In the genomic region with DNA sequence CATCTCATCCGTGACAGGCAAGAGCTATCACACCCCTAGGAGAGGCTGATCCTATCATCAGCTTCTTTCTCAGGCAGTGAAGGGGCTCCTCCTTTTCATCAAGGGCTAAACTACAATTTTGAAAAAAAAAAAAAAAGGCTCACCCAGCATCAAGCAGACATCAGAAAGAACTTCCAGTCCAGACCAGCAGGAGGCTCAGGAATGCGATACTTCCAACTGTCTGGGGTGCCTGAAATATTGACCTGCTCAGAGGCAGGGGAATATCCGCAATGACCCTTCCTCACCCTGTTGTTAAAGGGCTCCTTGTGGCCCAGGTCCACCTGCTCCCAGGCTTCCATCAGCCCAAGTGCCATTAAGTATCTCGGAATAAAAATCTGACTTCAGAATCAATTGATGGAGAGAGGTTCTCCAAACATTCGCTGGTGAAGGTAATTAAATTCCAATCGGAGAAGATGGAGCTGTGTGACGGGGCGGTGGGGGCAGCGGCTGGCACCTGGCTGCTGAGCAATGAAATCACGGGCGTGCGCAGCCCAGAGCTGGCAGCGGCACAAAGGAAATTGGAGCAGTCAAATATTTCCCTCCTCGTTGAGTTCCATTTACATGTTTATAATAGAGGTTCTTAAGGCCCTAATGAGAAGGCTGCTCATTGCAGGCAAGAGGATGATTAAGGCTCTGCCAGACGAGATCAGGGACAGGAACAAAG, we compare ENCODE assay signal across 8 cellular contexts.
DNase-seq lines count a peak whose midpoint lies in the region; ATAC-seq and TF ChIP-seq lines count a peak whose summit lies in the region.

No MANE protein-coding gene starts in this region.

- H3K9me3 Mint-ChIP-seq in GM23338, result no peaks in the 10 kb centered on the region

- H3K4me2 ChIP-seq in GM23338, result no peak overlapping the region

- TF ChIP-seq POLR2A in ovary (IDR thresholded peaks at IDR 0.05), result no peak

- no peak overlapping the region for H2AFZ ChIP-seq in GM23338

- DNase-seq in AG04449 (ENCODE audit: low read depth, low spot score) (no peak), GM23338 (ENCODE audit: low spot score) (peak; percentile 62), NCI-H69 (lab: John Stamatoyannopoulos, UW) (peak; percentile 98), fibroblast of mammary gland (ENCODE audit: low read depth) (peak; percentile 34), ovary (no peak), colonic mucosa (no peak)

- H3K27me3 ChIP-seq in GM23338 (ENCODE audit: insufficient read depth) (no peaks in the 10 kb centered on the region), ovary (no peaks in the 10 kb centered on the region), colonic mucosa (no peaks in the 10 kb centered on the region)

- WGBS in ovary, 3 donors, result 70 to 72% (median 70%) methylated on average over 15 of the region's 15 CpGs

- H3K9me3 ChIP-seq in ovary, result no peaks in the 10 kb centered on the region
- H3K9me3 ChIP-seq in colonic mucosa, result no peaks in the 10 kb centered on the region

- H3K36me3 ChIP-seq in GM23338 (ENCODE audit: insufficient read depth) (no peaks in the 10 kb centered on the region), ovary (no peaks in the 10 kb centered on the region), colonic mucosa (no peaks in the 10 kb centered on the region)

- POLR2A ChIA-PET in AG04449 (lab: Yijun Ruan, JAX), result no interaction called here

- H3K9ac ChIP-seq in colonic mucosa (ENCODE audit: low read depth in 2 of 2, low read length in 2 of 2), result no peak overlapping the region

- no peak for TF ChIP-seq EP300 in ovary (IDR thresholded peaks at IDR 0.05)

- no peaks in the 10 kb centered on the region for H3K79me2 ChIP-seq in GM23338 (replicated peaks; ENCODE audit: insufficient read depth)

- no peaks in the 10 kb centered on the region for H3F3A ChIP-seq in GM23338 (replicated peaks; ENCODE audit: low read depth)

- H3K4me1 ChIP-seq in GM23338 (ENCODE audit: insufficient read depth) (peaks cover 8% of the 10 kb centered on the region), ovary (ENCODE audit: insufficient read depth) (no peaks in the 10 kb centered on the region), colonic mucosa (no peaks in the 10 kb centered on the region)

- ATAC-seq in GM23338 (peak; percentile 24), GM21515 (IDR thresholded peaks at IDR 0.05; ENCODE audit: unreplicated experiment) (no peak), HG02981 (IDR thresholded peaks at IDR 0.05; ENCODE audit: unreplicated experiment) (no peak)

- H3K27ac ChIP-seq in GM23338 (ENCODE audit: low read depth) (no peak overlapping the region), ovary (no peak overlapping the region), colonic mucosa (no peak overlapping the region)

- no peaks in the 10 kb centered on the region; the same call in 1 of the 2 replicates for H4K20me1 ChIP-seq in GM23338 (replicated peaks; ENCODE audit: insufficient read depth)

- TF ChIP-seq CTCF in AG04449 (IDR thresholded peaks at IDR 0.05; ENCODE audit: insufficient read depth, low read length, missing control alignments) (peak; percentile 37), GM23338 (conservative IDR thresholded peaks at IDR 0.05; ENCODE audit: low read depth in 2 of 2) (peak; percentile 29 to 58; a peak in 3 of 4 replicates), fibroblast of mammary gland (conservative IDR thresholded peaks at IDR 0.05; ENCODE audit: control insufficient read depth, insufficient read depth, low read depth, low read length) (peak; percentile 59), ovary (IDR thresholded peaks at IDR 0.05) (no peak), colonic mucosa (IDR thresholded peaks at IDR 0.05) (no peak)

- H3K4me3 ChIP-seq in AG04449 (ENCODE audit: low read depth, low read length) (no peak overlapping the region), GM23338 (no peak overlapping the region), fibroblast of mammary gland (ENCODE audit: control insufficient read depth, low read depth, low read length) (no peak overlapping the region), ovary (no peak overlapping the region), colonic mucosa (no peak overlapping the region)

- H3K4me3 Mint-ChIP-seq in GM23338, result no peak overlapping the region

- no peak overlapping the region for H3K27ac Mint-ChIP-seq in GM23338

- CTCF ChIA-PET in AG04449 (lab: Yijun Ruan, JAX), result interaction anchor here (1.0 to 3.0 kb wide), 7 partner anchors 9 to 616 kb away, joined by 3 to 14 read pairs (median 4); no protein-coding TSS in a partner anchor

- peaks cover 21% of the 10 kb centered on the region for H3K27me3 Mint-ChIP-seq in GM23338 (ENCODE audit: insufficient read depth, low read depth, poor library complexity)

- peaks cover 21% of the 10 kb centered on the region for H3K4me1 Mint-ChIP-seq in GM23338

- no peaks in the 10 kb centered on the region for H3K36me3 Mint-ChIP-seq in GM23338 (ENCODE audit: low read depth)

- intact Hi-C loops in ovary (cut with DNase I), result no loop called here
- intact Hi-C loops in colonic mucosa (cut with DNase I), result no loop called here

- H3K9me2 ChIP-seq in GM23338 (ENCODE audit: insufficient read depth), result peaks cover 3% of the 10 kb centered on the region

TF ChIP-seq in GM23338, 12 proteins besides CTCF, POLR2A, EP300 and RAD21 (continues in another document):
- TF ChIP-seq ZNF114 (CRISPR knock-in tag; IDR thresholded peaks at IDR 0.05) (no peak), NANOG (IDR thresholded peaks at IDR 0.05; ENCODE audit: borderline replicate concordance) (no peak), EZH2phosphoT487 (IDR thresholded peaks at IDR 0.05; ENCODE audit: unreplicated experiment) (no peak), ZNF331 (CRISPR knock-in tag; IDR thresholded peaks at IDR 0.05; ENCODE audit: low read depth) (no peak), STAT1 (IDR thresholded peaks at IDR 0.05; ENCODE audit: unreplicated experiment) (no peak), POLR2AphosphoS5 (IDR thresholded peaks at IDR 0.05; ENCODE audit: low read depth) (no peak)
- TF ChIP-seq, protein P1, sequence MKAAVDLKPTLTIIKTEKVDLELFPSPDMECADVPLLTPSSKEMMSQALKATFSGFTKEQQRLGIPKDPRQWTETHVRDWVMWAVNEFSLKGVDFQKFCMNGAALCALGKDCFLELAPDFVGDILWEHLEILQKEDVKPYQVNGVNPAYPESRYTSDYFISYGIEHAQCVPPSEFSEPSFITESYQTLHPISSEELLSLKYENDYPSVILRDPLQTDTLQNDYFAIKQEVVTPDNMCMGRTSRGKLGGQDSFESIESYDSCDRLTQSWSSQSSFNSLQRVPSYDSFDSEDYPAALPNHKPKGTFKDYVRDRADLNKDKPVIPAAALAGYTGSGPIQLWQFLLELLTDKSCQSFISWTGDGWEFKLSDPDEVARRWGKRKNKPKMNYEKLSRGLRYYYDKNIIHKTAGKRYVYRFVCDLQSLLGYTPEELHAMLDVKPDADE (IDR thresholded peaks at IDR 0.05), result no peak
- TF ChIP-seq, protein P2, sequence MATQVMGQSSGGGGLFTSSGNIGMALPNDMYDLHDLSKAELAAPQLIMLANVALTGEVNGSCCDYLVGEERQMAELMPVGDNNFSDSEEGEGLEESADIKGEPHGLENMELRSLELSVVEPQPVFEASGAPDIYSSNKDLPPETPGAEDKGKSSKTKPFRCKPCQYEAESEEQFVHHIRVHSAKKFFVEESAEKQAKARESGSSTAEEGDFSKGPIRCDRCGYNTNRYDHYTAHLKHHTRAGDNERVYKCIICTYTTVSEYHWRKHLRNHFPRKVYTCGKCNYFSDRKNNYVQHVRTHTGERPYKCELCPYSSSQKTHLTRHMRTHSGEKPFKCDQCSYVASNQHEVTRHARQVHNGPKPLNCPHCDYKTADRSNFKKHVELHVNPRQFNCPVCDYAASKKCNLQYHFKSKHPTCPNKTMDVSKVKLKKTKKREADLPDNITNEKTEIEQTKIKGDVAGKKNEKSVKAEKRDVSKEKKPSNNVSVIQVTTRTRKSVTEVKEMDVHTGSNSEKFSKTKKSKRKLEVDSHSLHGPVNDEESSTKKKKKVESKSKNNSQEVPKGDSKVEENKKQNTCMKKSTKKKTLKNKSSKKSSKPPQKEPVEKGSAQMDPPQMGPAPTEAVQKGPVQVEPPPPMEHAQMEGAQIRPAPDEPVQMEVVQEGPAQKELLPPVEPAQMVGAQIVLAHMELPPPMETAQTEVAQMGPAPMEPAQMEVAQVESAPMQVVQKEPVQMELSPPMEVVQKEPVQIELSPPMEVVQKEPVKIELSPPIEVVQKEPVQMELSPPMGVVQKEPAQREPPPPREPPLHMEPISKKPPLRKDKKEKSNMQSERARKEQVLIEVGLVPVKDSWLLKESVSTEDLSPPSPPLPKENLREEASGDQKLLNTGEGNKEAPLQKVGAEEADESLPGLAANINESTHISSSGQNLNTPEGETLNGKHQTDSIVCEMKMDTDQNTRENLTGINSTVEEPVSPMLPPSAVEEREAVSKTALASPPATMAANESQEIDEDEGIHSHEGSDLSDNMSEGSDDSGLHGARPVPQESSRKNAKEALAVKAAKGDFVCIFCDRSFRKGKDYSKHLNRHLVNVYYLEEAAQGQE (IDR thresholded peaks at IDR 0.05; ENCODE audit: unreplicated experiment), result no peak

Comparison
In these comparisons a context has a peak if more than half of its experiments do, and no peak if none do; other contexts are left out.
1. DNase-seq: peak in GM23338 (single experiment), NCI-H69 (single experiment) and fibroblast of mammary gland (single experiment); none in AG04449 (single experiment), ovary (0 of 5) and colonic mucosa (single experiment).
2. CTCF ChIP-seq: peak in AG04449 (single experiment), GM23338 (2 of 2) and fibroblast of mammary gland (single experiment); none in ovary (0 of 3) and colonic mucosa (single experiment).